8 cellular contexts compared by ENCODE assay signal in genomic region chr14:61355892-61356325, GRCh38. TPM values are rescaled to one million over a fixed set of nuclear protein-coding genes. Genes with fewer than 3 reads are reported as not detected.
DNase-seq lines count a peak whose midpoint lies in the region; ATAC-seq and TF ChIP-seq lines count a peak whose summit lies in the region.

No MANE protein-coding gene starts in this region.

- in situ Hi-C loops in KBM-7 (cut with MboI; ENCODE audit: low pct_unique_long_range_greater_than_20kb, low sequenced_read_pairs), result no loop called here

- H3K27me3 ChIP-seq in spleen (replicated peaks in 1 of 7), result no peaks in the 10 kb centered on the region
- no peaks in the 10 kb centered on the region for H3K27me3 ChIP-seq in testis

- peak overlapping the region; percentile 30 to 79 (median 56) for H3K27ac ChIP-seq in spleen
- no peak overlapping the region for H3K27ac ChIP-seq in testis

- H3K27me3 Mint-ChIP-seq in activated T-cell treated with anti-CD3 and anti-CD28 coated beads, Interleukin-2, amount 50 U/mL, for 4 hours (ENCODE audit: low read depth), result no peaks in the 10 kb centered on the region

- peak overlapping the region; percentile 59 for H3K4me3 Mint-ChIP-seq in activated T-cell treated with anti-CD3 and anti-CD28 coated beads, Interleukin-2, amount 50 U/mL, for 4 hours

- H3K9me3 Mint-ChIP-seq in activated T-cell treated with anti-CD3 and anti-CD28 coated beads, Interleukin-2, amount 50 U/mL, for 4 hours, result no peaks in the 10 kb centered on the region

- H3K36me3 ChIP-seq in spleen, result no peaks in the 10 kb centered on the region
- no peaks in the 10 kb centered on the region for H3K36me3 ChIP-seq in testis (ENCODE audit: low read depth, missing control alignments)

- no peaks in the 10 kb centered on the region for H3K9me3 ChIP-seq in spleen
- H3K9me3 ChIP-seq in testis, result no peaks in the 10 kb centered on the region

- peaks cover 41% of the 10 kb centered on the region for H3K36me3 Mint-ChIP-seq in activated T-cell treated with anti-CD3 and anti-CD28 coated beads, Interleukin-2, amount 50 U/mL, for 4 hours (ENCODE audit: insufficient read depth)

- DNase-seq in 8988T (peak; percentile 35), KBM-7 (peak; percentile 82), left cardiac atrium (peak; percentile 75), spleen (peak; percentile 67), testis (no peak), SK-N-DZ (ENCODE audit: low spot score) (no peak)
- peak; percentile 55 for DNase-seq in activated T-cell treated with anti-CD3 and anti-CD28 coated beads, Interleukin-2, amount 50 U/mL, for 4 hours

- no peak for TF ChIP-seq CTCF in spleen (IDR thresholded peaks at IDR 0.05 in 8 of 11, conservative IDR thresholded peaks at IDR 0.05 in 3 of 11)
- no peak for TF ChIP-seq CTCF in testis (IDR thresholded peaks at IDR 0.05)

- H3K4me1 ChIP-seq in spleen, result peaks cover 0 to 99% (median 71%) of the 10 kb centered on the region in 6 donors
- H3K4me1 ChIP-seq in testis, result no peaks in the 10 kb centered on the region

- WGBS in spleen, 5 donors, result 11 to 24% (median 20%) methylated on average over 6 of the region's 6 CpGs
- WGBS in testis, 2 donors, result 65 to 68% methylated on average over 6 of the region's 6 CpGs

- peak; percentile 71 to 79 for ATAC-seq in activated T-cell treated with anti-CD3 and anti-CD28 coated beads, Interleukin-2, amount 50 U/mL, for 4 hours
- peak; percentile 86 to 91 for ATAC-seq in left cardiac atrium
- no peak for ATAC-seq in GM18909 (IDR thresholded peaks at IDR 0.05; ENCODE audit: poor library complexity, unreplicated experiment)

- H3K4me1 Mint-ChIP-seq in activated T-cell treated with anti-CD3 and anti-CD28 coated beads, Interleukin-2, amount 50 U/mL, for 4 hours (ENCODE audit: low read depth), result peaks cover 93% of the 10 kb centered on the region

- H3K4me3 ChIP-seq in spleen (peak overlapping the region in 1 of 8 donors; percentile 25), testis (no peak overlapping the region)

- intact Hi-C loops in left cardiac atrium (cut with DNase I), result no loop called here
- intact Hi-C loops in spleen (cut with DNase I; ENCODE audit: low total_unique reads), result no loop called here
- intact Hi-C loops in testis (cut with DNase I; ENCODE audit: low total_unique reads), result no loop called here

- TF ChIP-seq POLR2A in spleen (IDR thresholded peaks at IDR 0.05) (no peak), testis (IDR thresholded peaks at IDR 0.05) (no peak)

RNA-seq across cellular contexts. Expression of gene PRKCH, which starts 34.5 kb away (rescaled TPM):
- total RNA-seq in activated T-cell treated with anti-CD3 and anti-CD28 coated beads, Interleukin-2, amount 50 U/mL, for 4 hours, result 100 to 1,000 TPM; 109 to 141 (median 134) TPM
- 10 to 100 TPM; 17.6 to 34.8 TPM for total RNA-seq in left cardiac atrium
- 100 to 1,000 TPM in 6 of 7 donors, 10 to 100 TPM in 1; 90.6 to 184 (median 110) TPM for total RNA-seq in spleen
- polyA plus RNA-seq in spleen, result 10 to 100 TPM; 10.0 to 18.0 (median 12.3) TPM
- total RNA-seq in testis, result 10 to 100 TPM; 25.4 to 26.8 TPM
- 15.0 TPM for polyA plus RNA-seq in testis (ENCODE audit: insufficient read depth, low read depth, low replicate concordance)
- 0.25 and 0.28 TPM in 2 replicates for polyA plus RNA-seq in SK-N-DZ (2014; cell fraction: cytosol; rRNA removed)
- 3.3 TPM in 1 of 2 replicates, not detected in the other for polyA plus RNA-seq in SK-N-DZ (2014; cell fraction: nucleus; rRNA removed)

Comparison
In these comparisons a context has a peak if more than half of its experiments do, and no peak if none do; other contexts are left out.
1. DNase-seq: peak in 8988T (single experiment), KBM-7 (single experiment), activated T-cell treated with anti-CD3 and anti-CD28 coated beads, Interleukin-2, amount 50 U/mL, for 4 hours (single experiment), left cardiac atrium (single experiment) and spleen (single experiment); none in testis (single experiment) and SK-N-DZ (single experiment).
2. H3K27ac ChIP-seq: peak in spleen (8 of 8); none in testis (0 of 2).